12 cellular contexts compared by ENCODE assay signal in the genomic region with DNA sequence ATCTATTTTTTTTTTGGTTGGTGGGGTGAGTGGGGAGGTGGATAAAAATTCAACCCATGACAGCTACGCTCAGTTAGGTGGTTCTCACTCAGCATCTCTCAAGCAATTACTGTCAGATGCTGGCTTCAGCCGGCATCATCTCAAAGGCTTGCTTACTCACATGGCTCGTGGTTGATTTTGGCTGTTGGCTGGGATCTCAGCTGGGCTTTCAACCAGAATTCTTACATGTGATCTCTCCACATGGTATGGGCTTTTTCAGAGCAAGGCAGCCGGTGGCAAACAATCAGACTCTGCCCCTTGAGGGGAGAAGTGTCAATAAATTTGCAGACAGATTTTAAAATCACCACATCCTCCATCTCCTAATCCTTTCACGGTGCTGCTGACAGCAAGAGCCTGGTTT. TPM values are rescaled to one million over a fixed set of nuclear protein-coding genes. Genes with fewer than 3 reads are reported as not detected.
DNase-seq lines count a peak whose midpoint lies in the region; ATAC-seq, FAIRE-seq and TF ChIP-seq lines count a peak whose summit lies in the region.
"Had no signal": no experiment of that assay in that cellular context is flagged by ENCODE, and none has a peak within 500 bp of the region (broad histone marks: within the 10 kb centered on the region; RNA-seq: fewer than 3 reads in every experiment).

No MANE protein-coding gene starts in this region.

- WGBS in GM23248 (ENCODE audit: low coverage in 1 of 2, low lambda C conversion rate in 2 of 2, missing lambda C conversion rate in 2 of 2), 2 experiments, result 10% methylated on average over 4 to 5 of the region's 5 CpGs

- no peak overlapping the region for H3K4me2 ChIP-seq in GM23248 (ENCODE audit: unreplicated experiment)
- no peak overlapping the region for H3K4me2 ChIP-seq in fibroblast of lung (ENCODE audit: extremely low read depth, insufficient read depth, low read length)

- no peaks in the 10 kb centered on the region for H3K79me2 ChIP-seq in GM23248 (ENCODE audit: insufficient read depth)
- no peaks in the 10 kb centered on the region for H3K79me2 ChIP-seq in fibroblast of lung (ENCODE audit: control insufficient read depth, insufficient read depth, low read length)

- intact Hi-C loops in posterior cingulate gyrus (cut with DNase I), result no loop called here

- no peak for TF ChIP-seq POLR2A in GM12892 (IDR thresholded peaks at IDR 0.05; ENCODE audit: low read depth, low read length)

- H3K36me3 ChIP-seq in GM23248 (ENCODE audit: low read depth) (no peaks in the 10 kb centered on the region), fibroblast of lung (ENCODE audit: control insufficient read depth, insufficient read depth, low read length) (no peaks in the 10 kb centered on the region)

- H3K4me1 ChIP-seq in GM23248 (ENCODE audit: insufficient read depth), result no peaks in the 10 kb centered on the region
- H3K4me1 ChIP-seq in fibroblast of lung (ENCODE audit: control insufficient read depth, extremely low read depth, insufficient read depth, low read length), result no peaks in the 10 kb centered on the region

- no peaks in the 10 kb centered on the region for H4K20me1 ChIP-seq in GM23248 (ENCODE audit: insufficient read depth)
- no peaks in the 10 kb centered on the region for H4K20me1 ChIP-seq in fibroblast of lung (ENCODE audit: control insufficient read depth, extremely low read depth, insufficient read depth, low read length)

- in situ Hi-C loops in GM23248 (cut with MboI), result no loop called here

- H3K27me3 ChIP-seq in GM23248 (replicated peaks; ENCODE audit: insufficient read depth) (no peaks in the 10 kb centered on the region), fibroblast of lung (ENCODE audit: control insufficient read depth, insufficient read depth, low read length) (no peaks in the 10 kb centered on the region)

- ATAC-seq in GM19463 (IDR thresholded peaks at IDR 0.05; ENCODE audit: unreplicated experiment), result no peak
- ATAC-seq: activated CD4-positive, alpha-beta T cell treated with anti-CD3 and anti-CD28 coated beads for 36 hours; natural killer cell had no signal

- peak in 1 of 2 donors; percentile 19 for TF ChIP-seq CTCF in fibroblast of lung (conservative IDR thresholded peaks at IDR 0.05 in 1 of 2, IDR thresholded peaks at IDR 0.05 in 1 of 2; ENCODE audit: low read depth in 1 of 2, low read length in 2 of 2)

- FAIRE-seq in GM12892 (lab: Jason Lieb, UNC), result no peak

- H3K9ac ChIP-seq in GM23248, result no peak overlapping the region
- H3K9ac ChIP-seq in fibroblast of lung (ENCODE audit: insufficient read depth, low read length), result no peak overlapping the region

- no peaks in the 10 kb centered on the region for H3F3A ChIP-seq in GM23248 (ENCODE audit: insufficient read depth)

- H2AFZ ChIP-seq in GM23248 (no peak overlapping the region), fibroblast of lung (ENCODE audit: low read length) (no peak overlapping the region)

- H3K27ac ChIP-seq in GM23248, result no peak overlapping the region
- no peak overlapping the region for H3K27ac ChIP-seq in fibroblast of lung (ENCODE audit: insufficient read depth, low read length)

- no peak overlapping the region for H3K4me3 ChIP-seq in GM23248
- no peak overlapping the region for H3K4me3 ChIP-seq in fibroblast of lung (replicated peaks in 1 of 4; ENCODE audit: control extremely low read depth in 1 of 4, insufficient read depth in 1 of 4, low read depth in 3 of 4, low read length in 4 of 4)

- DNase-seq in GM23248 (peak; percentile 81), NCI-H446 (lab: John Stamatoyannopoulos, UW) (peak; percentile 14 to 74), fibroblast of lung (ENCODE audit: low read depth in 2 of 2) (peak; percentile 19 to 80), posterior cingulate gyrus (peak in 9 of 10 donors; percentile 14 to 91 (median 31)), GM12892 (ENCODE audit: insufficient read length) (no peak), SIG-M5 treated with dmso at 0.1 percent for 504 hours (lab: John Stamatoyannopoulos, UW; ENCODE audit: unreplicated experiment) (no peak)
- DNase-seq in activated CD4-positive, alpha-beta T cell treated with anti-CD3 and anti-CD28 coated beads for 48 hours, result no peak
- DNase-seq: activated CD4-positive, alpha-beta T cell treated with anti-CD3 and anti-CD28 coated beads for 36 hours; GF-D8; natural killer cell; stimulated activated CD4-positive, alpha-beta T cell treated with anti-CD3 and anti-CD28 coated beads, Interleukin-4, amount 100 ng/mL, for 1 hour had no signal

- H3K9me2 ChIP-seq in GM23248 (ENCODE audit: insufficient read depth), result no peaks in the 10 kb centered on the region

- H3K9me3 ChIP-seq in GM23248 (ENCODE audit: low read depth) (no peaks in the 10 kb centered on the region), fibroblast of lung (ENCODE audit: control insufficient read depth, insufficient read depth, low read depth, low read length) (no peaks in the 10 kb centered on the region)

RNA-seq across cellular contexts. Expression of a gene that starts 47.2 kb away (rescaled TPM):
- not detected in 2 replicates for total RNA-seq in GM23248 (2014; rRNA removed; shearing (Covaris generic))
- not detected in 2 replicates for polyA plus RNA-seq in GM23248 (2016; fragmentation: Nextera tagmentation; extraction: Ambion mirVana)
- not detected in 2 replicates for total RNA-seq in fibroblast of lung
- polyA plus RNA-seq in fibroblast of lung, result not detected in 2 replicates
- not detected in 2 replicates for polyA plus RNA-seq in fibroblast of lung (2012)
- polyA minus RNA-seq in fibroblast of lung (ENCODE audit: low replicate concordance), result not detected in 2 replicates
- not detected for polyA plus RNA-seq in GM12892 (2012; ENCODE audit: missing spikeins)
- total RNA-seq: activated CD4-positive, alpha-beta T cell treated with anti-CD3 and anti-CD28 coated beads for 36 hours; natural killer cell had no signal

Comparison
In these comparisons a context has a peak if more than half of its experiments do, and no peak if none do; other contexts are left out.
1. DNase-seq: peak in GM23248 (single experiment), NCI-H446 (2 of 2), fibroblast of lung (2 of 2) and posterior cingulate gyrus (9 of 10); none in GM12892 (single experiment), SIG-M5 treated with dmso at 0.1 percent for 504 hours (single experiment) and activated CD4-positive, alpha-beta T cell treated with anti-CD3 and anti-CD28 coated beads for 48 hours (single experiment).